ENCODE assay signal across 24 cellular contexts in the genomic region with DNA sequence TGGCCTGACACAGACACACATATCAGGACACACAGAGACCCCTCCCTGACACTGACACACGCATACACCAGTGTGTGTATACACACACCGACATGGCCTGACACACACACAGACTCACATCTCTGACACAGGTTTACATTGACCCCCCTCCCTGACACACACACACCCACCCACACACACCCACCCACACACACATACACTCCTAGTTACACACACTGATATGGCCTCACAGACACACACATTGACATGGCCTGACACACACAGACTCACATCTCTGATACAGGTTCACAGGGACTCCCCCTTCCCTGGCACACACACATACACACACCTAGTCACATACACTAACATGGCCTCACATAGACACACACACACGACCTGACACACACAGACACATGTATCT. TPM values are rescaled to one million over a fixed set of nuclear protein-coding genes. Genes with fewer than 3 reads are reported as not detected.
"Had no signal": no experiment of that assay in that cellular context is flagged by ENCODE, and none has a peak within 500 bp of the region (broad histone marks: within the 10 kb centered on the region; RNA-seq: fewer than 3 reads in every experiment).

No MANE protein-coding gene starts in this region.

- H3K36me3 Mint-ChIP-seq: T-cell had no signal

- ATAC-seq: activated naive CD4-positive, alpha-beta T cell treated with anti-CD3 and anti-CD28 coated beads, Interleukin-2, amount 50 U/mL, for 72 hours; effector memory CD8-positive, alpha-beta T cell; left ventricle myocardium superior; T-cell; upper lobe of right lung had no signal

- DNase-seq: activated gamma-delta T cell treated with Interleukin-2 at 50 U/mL for 16 hours; activated T-cell treated with anti-CD3 and anti-CD28 coated beads, Interleukin-2, amount 50 U/mL, for 1 hour; aorta; central memory CD4-positive, alpha-beta T cell; effector memory CD8-positive, alpha-beta T cell; glutamatergic neuron; hippocampal formation; left ventricle myocardium superior; mammary epithelial cell; sigmoid colon; stimulated activated CD4-positive, alpha-beta T cell treated with anti-CD3 and anti-CD28 coated beads, Interleukin-2, amount 100 ng/mL, for 48 hours; stimulated activated CD8-positive, alpha-beta memory T cell treated with anti-CD3 and anti-CD28 coated beads, Interleukin-4, amount 100 ng/mL, for 48 hours; stimulated activated naive CD4-positive, alpha-beta T cell; T-cell; upper lobe of right lung had no signal

- H3K27me3 ChIP-seq: esophagus muscularis mucosa, sigmoid colon, upper lobe of right lung had no signal

- H3K36me3 ChIP-seq: esophagus muscularis mucosa, sigmoid colon, upper lobe of right lung had no signal

- H3K4me1 ChIP-seq: upper lobe of right lung had no signal

- H3K9me3 ChIP-seq: esophagus muscularis mucosa, sigmoid colon, upper lobe of right lung had no signal

- H3K4me3 ChIP-seq: esophagus muscularis mucosa, sigmoid colon, smooth muscle cell, upper lobe of right lung had no signal

- H3K9me3 Mint-ChIP-seq: activated naive CD4-positive, alpha-beta T cell treated with anti-CD3 and anti-CD28 coated beads, Interleukin-2, amount 50 U/mL, for 72 hours; effector memory CD8-positive, alpha-beta T cell; neural crest cell; T-cell; T-helper 2 cell treated with Interferon-gamma antibody and Interleukin-4, amounts not matched to agents 5 μg/mL and 100 μg/mL, for 36 hours; WTC11 had no signal

- H3K27ac Mint-ChIP-seq: activated naive CD4-positive, alpha-beta T cell treated with anti-CD3 and anti-CD28 coated beads, Interleukin-2, amount 50 U/mL, for 72 hours; effector memory CD8-positive, alpha-beta T cell; T-cell; T-helper 2 cell treated with Interferon-gamma antibody and Interleukin-4, amounts not matched to agents 5 μg/mL and 100 μg/mL, for 36 hours; WTC11 had no signal

- H3K4me3 Mint-ChIP-seq: effector memory CD8-positive, alpha-beta T cell; neural crest cell; T-cell; T-helper 2 cell treated with Interferon-gamma antibody and Interleukin-4, amounts not matched to agents 5 μg/mL and 100 μg/mL, for 36 hours; WTC11 had no signal

- H3K27ac ChIP-seq: esophagus muscularis mucosa, sigmoid colon, upper lobe of right lung had no signal

- H3K4me2 ChIP-seq: smooth muscle cell had no signal

RNA-seq across cellular contexts. Expression of a gene that starts 21.5 kb away (rescaled TPM):
- total RNA-seq: aorta, myocyte, neural crest cell, osteoblast, posterior vena cava, smooth muscle cell, T-cell, upper lobe of right lung had no signal
- polyA plus RNA-seq: smooth muscle cell had no signal
